ENCODE assay signal across 13 cellular contexts in genomic region chr20:58293453-58293852, GRCh38. TPM values are rescaled to one million over a fixed set of nuclear protein-coding genes. Genes with fewer than 3 reads are reported as not detected.
DNase-seq lines count a peak whose midpoint lies in the region; ATAC-seq and TF ChIP-seq lines count a peak whose summit lies in the region.
"Had no signal": no experiment of that assay in that cellular context is flagged by ENCODE, and none has a peak within 500 bp of the region (broad histone marks: within the 10 kb centered on the region; RNA-seq: fewer than 3 reads in every experiment).

No MANE protein-coding gene starts in this region.

- ATAC-seq in HG02763 (IDR thresholded peaks at IDR 0.05; ENCODE audit: unreplicated experiment), result no peak
- ATAC-seq in GM21367 (IDR thresholded peaks at IDR 0.05; ENCODE audit: unreplicated experiment), result no peak
- ATAC-seq in GM18519 (IDR thresholded peaks at IDR 0.05; ENCODE audit: low FRiP score, unreplicated experiment), result no peak

- H3K27ac ChIP-seq in left ventricle myocardium inferior (replicated peaks) (no peak overlapping the region), spleen (no peak overlapping the region)
- H3K27ac ChIP-seq: colonic mucosa, hepatocyte, neutrophil had no signal

- H3K27me3 ChIP-seq in left ventricle myocardium inferior (ENCODE audit: low read depth) (no peaks in the 10 kb centered on the region), spleen (replicated peaks in 1 of 7) (no peaks in the 10 kb centered on the region)
- H3K27me3 ChIP-seq: colonic mucosa, hepatocyte, neutrophil had no signal

- H3K36me3 ChIP-seq in left ventricle myocardium inferior (peaks cover 4% of the 10 kb centered on the region), spleen (peaks cover 0 to 8% (median 0%) of the 10 kb centered on the region in 6 donors)
- H3K36me3 ChIP-seq: colonic mucosa, neutrophil had no signal

- WGBS in spleen, 5 donors, result 92 to 100% (median 96%) methylated on average over 2 of the region's 2 CpGs

- no peak for TF ChIP-seq POLR2A in spleen (IDR thresholded peaks at IDR 0.05)

- intact Hi-C loops in left ventricle myocardium inferior (cut with micrococcal nuclease), result no loop called here
- intact Hi-C loops in spleen (cut with DNase I; ENCODE audit: low total_unique reads), result no loop called here

- in situ Hi-C loops in G401 (cut with HindIII; ENCODE audit: low sequenced_read_pairs), result no loop called here

- peak; percentile 42 for DNase-seq in A172 (ENCODE audit: low spot score)
- peak; percentile 27 for DNase-seq in G401 (ENCODE audit: low spot score)
- DNase-seq in RPMI8226, result peak; percentile 15
- peak; percentile 25 for DNase-seq in left ventricle myocardium inferior
- no peak for DNase-seq in spleen
- DNase-seq: activated effector memory CD4-positive, alpha-beta T cell treated with Interleukin-2 at 50 U/mL for 16 hours; colonic mucosa; HFFc6 had no signal

- no peak for TF ChIP-seq CTCF in left ventricle myocardium inferior (IDR thresholded peaks at IDR 0.05; ENCODE audit: borderline replicate concordance)
- no peak for TF ChIP-seq CTCF in spleen (IDR thresholded peaks at IDR 0.05 in 8 of 11, conservative IDR thresholded peaks at IDR 0.05 in 3 of 11)

- H3K4me3 ChIP-seq in left ventricle myocardium inferior (no peak overlapping the region), spleen (no peak overlapping the region)
- H3K4me3 ChIP-seq: colonic mucosa, hepatocyte had no signal

- H3K4me1 ChIP-seq in left ventricle myocardium inferior, result peaks cover 13% of the 10 kb centered on the region
- peaks cover 0 to 18% (median 2%) of the 10 kb centered on the region in 6 donors for H3K4me1 ChIP-seq in spleen
- H3K4me1 ChIP-seq: colonic mucosa had no signal

- H3K9me3 ChIP-seq in left ventricle myocardium inferior (replicated peaks) (no peaks in the 10 kb centered on the region), spleen (no peaks in the 10 kb centered on the region)
- H3K9me3 ChIP-seq: colonic mucosa, neutrophil had no signal

RNA-seq across cellular contexts. Expression of gene RAB22A, which starts 16.1 kb away (rescaled TPM):
- total RNA-seq in A172 (2014; rRNA removed; shearing (Covaris generic)), result 24.5 and 29.0 TPM in 2 replicates
- 7.4 and 9.9 TPM in 2 replicates for total RNA-seq in G401 (2014; rRNA removed; shearing (Covaris generic))
- 6.6 TPM for total RNA-seq in left ventricle myocardium inferior
- 10 to 100 TPM; 14.9 to 22.6 (median 21.0) TPM for total RNA-seq in spleen
- 1 to 10 TPM; 4.2 to 6.4 (median 4.8) TPM for polyA plus RNA-seq in spleen
